In the genomic region with DNA sequence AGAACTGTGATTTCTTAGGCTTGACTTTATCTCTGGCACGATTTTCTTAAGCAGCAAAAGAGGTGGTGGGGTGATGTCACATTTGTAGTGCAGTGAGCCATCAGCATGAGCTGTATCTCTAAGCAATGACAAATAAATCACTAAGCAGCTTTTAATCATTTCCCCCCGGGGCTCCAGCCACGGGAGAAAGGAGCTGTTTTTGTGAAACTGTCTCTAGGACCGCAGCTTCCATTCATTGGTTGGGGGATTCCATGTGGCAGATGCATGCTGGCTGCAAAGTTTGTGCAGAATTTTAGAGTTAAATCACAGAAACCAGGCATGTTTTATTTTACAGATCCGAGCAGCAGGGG, we compare ENCODE assay signal across 8 cellular contexts. TPM values are rescaled to one million over a fixed set of nuclear protein-coding genes. Genes with fewer than 3 reads are reported as not detected.
A peak's percentile ranks its signal among the peaks of the same experiment; 100 is the strongest.
DNase-seq lines count a peak whose midpoint lies in the region; ATAC-seq, FAIRE-seq and TF ChIP-seq lines count a peak whose summit lies in the region.

No MANE protein-coding gene starts in this region.

- H3K27me3 Mint-ChIP-seq in activated naive CD8-positive, alpha-beta T cell treated with anti-CD3 and anti-CD28 coated beads, Interleukin-2, amount 50 U/mL, for 24 hours: peaks cover 51% of the 10 kb centered on the region

- peak overlapping the region; percentile 50 to 70 for H3K9ac ChIP-seq in kidney (ENCODE audit: low read length in 2 of 2)

- peaks cover 32% of the 10 kb centered on the region for H3K4me1 Mint-ChIP-seq in activated naive CD8-positive, alpha-beta T cell treated with anti-CD3 and anti-CD28 coated beads, Interleukin-2, amount 50 U/mL, for 24 hours

- intact Hi-C loops in kidney (cut with DNase I): no loop called here

- DNase-seq in BE2C (no peak), GM19238 (ENCODE audit: insufficient read length, low spot score) (peak; percentile 14), kidney (no peak), NCI-H1048 (lab: John Stamatoyannopoulos, UW) (no peak), GDM1 (lab: John Stamatoyannopoulos, UW) (no peak)
- peak; percentile 31 for DNase-seq in activated naive CD8-positive, alpha-beta T cell treated with anti-CD3 and anti-CD28 coated beads, Interleukin-2, amount 50 U/mL, for 24 hours
- DNase-seq in stimulated activated naive CD8-positive, alpha-beta T cell treated with anti-CD3 and anti-CD28 coated beads, Interleukin-15, Interleukin-2, amounts not matched to agents 100 U/mL and 50 U/mL, for 24 hours: peak; percentile 37

- no peaks in the 10 kb centered on the region for H3K36me3 Mint-ChIP-seq in activated naive CD8-positive, alpha-beta T cell treated with anti-CD3 and anti-CD28 coated beads, Interleukin-2, amount 50 U/mL, for 24 hours (ENCODE audit: low read depth)

- H3K9me3 Mint-ChIP-seq in activated naive CD8-positive, alpha-beta T cell treated with anti-CD3 and anti-CD28 coated beads, Interleukin-2, amount 50 U/mL, for 24 hours: no peaks in the 10 kb centered on the region

- peak overlapping the region; percentile 71 for H3K4me3 Mint-ChIP-seq in activated naive CD8-positive, alpha-beta T cell treated with anti-CD3 and anti-CD28 coated beads, Interleukin-2, amount 50 U/mL, for 24 hours

- H3K9me3 ChIP-seq in BE2C (no peaks in the 10 kb centered on the region), kidney (ENCODE audit: control insufficient read depth in 1 of 2, low read length in 2 of 2) (no peaks in the 10 kb centered on the region)

- ATAC-seq in HG03558 (IDR thresholded peaks at IDR 0.05; ENCODE audit: extremely low read depth, unreplicated experiment): peak; percentile 31
- peak; percentile 71 for ATAC-seq in activated naive CD8-positive, alpha-beta T cell treated with anti-CD3 and anti-CD28 coated beads, Interleukin-2, amount 50 U/mL, for 24 hours
- ATAC-seq in stimulated activated naive CD8-positive, alpha-beta T cell treated with anti-CD3 and anti-CD28 coated beads, Interleukin-15, Interleukin-2, amounts not matched to agents 100 U/mL and 50 U/mL, for 24 hours: peak; percentile 80

- no peaks in the 10 kb centered on the region for H3K4me1 ChIP-seq in BE2C
- H3K4me1 ChIP-seq in kidney (ENCODE audit: control insufficient read depth in 1 of 2, insufficient read depth in 1 of 2, low read depth in 1 of 2, low read length in 2 of 2): peaks cover 14 to 21% of the 10 kb centered on the region in 2 donors

- FAIRE-seq in kidney (lab: Jason Lieb, UNC): no peak

- H3K27ac ChIP-seq in kidney (ENCODE audit: low read depth in 2 of 2, low read length in 2 of 2): peak overlapping the region; percentile 92 to 93

- H3K4me3 ChIP-seq in BE2C (ENCODE audit: low read depth, low read length) (peak overlapping the region; percentile 43), kidney (ENCODE audit: low read length in 2 of 2) (peak overlapping the region; percentile 79 to 86)

- no peaks in the 10 kb centered on the region for H3K27me3 ChIP-seq in BE2C

- no peaks in the 10 kb centered on the region for H3K36me3 ChIP-seq in BE2C
- no peaks in the 10 kb centered on the region for H3K36me3 ChIP-seq in kidney (ENCODE audit: control insufficient read depth in 1 of 2, insufficient read depth in 2 of 2, low read length in 2 of 2)

- TF ChIP-seq CTCF in BE2C (IDR thresholded peaks at IDR 0.05; ENCODE audit: low read depth, low read length) (no peak), kidney (IDR thresholded peaks at IDR 0.05; ENCODE audit: borderline replicate concordance, extremely low read depth, insufficient read depth) (no peak)

- peak overlapping the region; percentile 84 for H3K27ac Mint-ChIP-seq in activated naive CD8-positive, alpha-beta T cell treated with anti-CD3 and anti-CD28 coated beads, Interleukin-2, amount 50 U/mL, for 24 hours

RNA-seq across cellular contexts. Expression of gene KIAA1217, which starts 0.5 kb away (rescaled TPM):
- 0.43 TPM for polyA plus RNA-seq in BE2C (2012; ENCODE audit: insufficient read depth, insufficient read length, low read depth)
- 63.8 TPM for total RNA-seq in kidney
- 10.4 TPM for polyA plus RNA-seq in kidney (ENCODE audit: insufficient read depth, low read depth, low replicate concordance)

Comparison
In these comparisons a context has a peak if more than half of its experiments do, and no peak if none do; other contexts are left out.
1. DNase-seq: peak in GM19238 (single experiment), activated naive CD8-positive, alpha-beta T cell treated with anti-CD3 and anti-CD28 coated beads, Interleukin-2, amount 50 U/mL, for 24 hours (single experiment) and stimulated activated naive CD8-positive, alpha-beta T cell treated with anti-CD3 and anti-CD28 coated beads, Interleukin-15, Interleukin-2, amounts not matched to agents 100 U/mL and 50 U/mL, for 24 hours (single experiment); none in BE2C (single experiment), kidney (single experiment), NCI-H1048 (single experiment) and GDM1 (single experiment).
2. Peak in every context shown above with its lines, with median percentiles within 50 percentile points of each other: ATAC-seq.